In the genomic region with DNA sequence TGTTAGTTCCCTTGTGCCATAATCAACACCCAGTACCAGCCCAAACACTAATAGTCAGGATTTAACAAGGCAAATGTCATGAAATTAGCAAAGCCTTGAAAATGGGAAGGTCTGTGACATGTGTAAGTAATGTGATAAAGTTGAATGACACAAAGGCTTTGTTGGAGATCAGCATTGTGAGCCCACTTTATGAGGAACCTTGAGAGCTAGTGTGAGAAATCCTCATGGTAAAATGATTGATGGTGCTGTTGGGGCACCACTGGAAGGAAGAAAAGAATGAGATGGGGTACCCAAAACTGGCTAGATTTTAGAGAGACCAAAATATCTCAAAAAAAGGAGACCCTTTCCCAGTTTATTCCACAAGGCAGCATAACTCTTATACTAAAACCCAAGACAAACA, we compare ENCODE assay signal across 10 cellular contexts. TPM values are rescaled to one million over a fixed set of nuclear protein-coding genes. Genes with fewer than 3 reads are reported as not detected.
A peak's percentile ranks its signal among the peaks of the same experiment; 100 is the strongest.
DNase-seq lines count a peak whose midpoint lies in the region; ATAC-seq, FAIRE-seq and TF ChIP-seq lines count a peak whose summit lies in the region.
"Had no signal": no experiment of that assay in that cellular context is flagged by ENCODE, and none has a peak within 500 bp of the region (broad histone marks: within the 10 kb centered on the region; RNA-seq: fewer than 3 reads in every experiment).

No MANE protein-coding gene starts in this region.

- H3K27ac Mint-ChIP-seq in activated naive CD4-positive, alpha-beta T cell treated with anti-CD3 and anti-CD28 coated beads, Interleukin-2, amount 50 U/mL, for 24 hours = no peak overlapping the region
- H3K27ac Mint-ChIP-seq in activated naive CD4-positive, alpha-beta T cell treated with anti-CD3 and anti-CD28 coated beads, Interleukin-2, amount 50 U/mL, for 72 hours = peak overlapping the region in 1 of 2 donors; percentile 94
- no peak overlapping the region for H3K27ac Mint-ChIP-seq in WTC11

- no peaks in the 10 kb centered on the region for H3K9me3 Mint-ChIP-seq in activated naive CD4-positive, alpha-beta T cell treated with anti-CD3 and anti-CD28 coated beads, Interleukin-2, amount 50 U/mL, for 24 hours
- H3K9me3 Mint-ChIP-seq in activated naive CD4-positive, alpha-beta T cell treated with anti-CD3 and anti-CD28 coated beads, Interleukin-2, amount 50 U/mL, for 72 hours = no peaks in the 10 kb centered on the region
- H3K9me3 Mint-ChIP-seq in WTC11 = no peaks in the 10 kb centered on the region

- TF ChIP-seq EP300 in transverse colon (IDR thresholded peaks at IDR 0.05; ENCODE audit: low read depth) = no peak

- peaks cover 10 to 14% of the 10 kb centered on the region in 2 donors for H3K4me1 ChIP-seq in kidney (ENCODE audit: control insufficient read depth in 1 of 2, insufficient read depth in 1 of 2, low read depth in 1 of 2, low read length in 2 of 2)
- peaks cover 18 to 24% (median 22%) of the 10 kb centered on the region in 4 donors for H3K4me1 ChIP-seq in transverse colon

- DNase-seq in activated naive CD4-positive, alpha-beta T cell treated with anti-CD3 and anti-CD28 coated beads, Interleukin-2, amount 50 U/mL, for 72 hours (ENCODE audit: low spot score in 2 of 2) = no peak
- DNase-seq in WTC11 (ENCODE audit: low spot score) (no peak), kidney (no peak), transverse colon (no peak), GM12891 (ENCODE audit: insufficient read length, low spot score) (no peak), hepatic stellate cell (ENCODE audit: low spot score) (no peak), left colon (no peak)
- DNase-seq: RPMI8226 had no signal

- no peaks in the 10 kb centered on the region for H3K27me3 Mint-ChIP-seq in activated naive CD4-positive, alpha-beta T cell treated with anti-CD3 and anti-CD28 coated beads, Interleukin-2, amount 50 U/mL, for 24 hours
- peaks cover 13% of the 10 kb centered on the region for H3K27me3 Mint-ChIP-seq in WTC11 (ENCODE audit: low read depth)

- peak overlapping the region; percentile 93 for H3K4me3 Mint-ChIP-seq in activated naive CD4-positive, alpha-beta T cell treated with anti-CD3 and anti-CD28 coated beads, Interleukin-2, amount 50 U/mL, for 24 hours
- H3K4me3 Mint-ChIP-seq in WTC11 = peak overlapping the region; percentile 78

- TF ChIP-seq CTCF in WTC11 (IDR thresholded peaks at IDR 0.05) (no peak), kidney (IDR thresholded peaks at IDR 0.05; ENCODE audit: borderline replicate concordance, extremely low read depth, insufficient read depth) (no peak), transverse colon (IDR thresholded peaks at IDR 0.05) (no peak)

- H3K27me3 ChIP-seq in transverse colon = no peaks in the 10 kb centered on the region

- FAIRE-seq in kidney (lab: Jason Lieb, UNC) (no peak), GM12891 (lab: Jason Lieb, UNC) (no peak)
- FAIRE-seq: bronchial epithelial cell had no signal

- no peak for ATAC-seq in activated naive CD4-positive, alpha-beta T cell treated with anti-CD3 and anti-CD28 coated beads, Interleukin-2, amount 50 U/mL, for 72 hours
- ATAC-seq in WTC11 (no peak), left colon (no peak)

- intact Hi-C loops in kidney (cut with DNase I) (no loop called here), transverse colon (cut with DNase I; ENCODE audit: low total_unique reads) (loop anchor here (1.0 to 5.0 kb wide), 2 partner anchors 20 to 112 kb away; a partner anchor contains a TSS), left colon (cut with DNase I, micrococcal nuclease) (loop anchor here in 1 of 2 donors (5.0 kb wide), 1 partner anchor 112 kb away; a partner anchor contains a TSS)

- POLR2A ChIA-PET in WTC11 (lab: Charles Lee) = interaction anchor here (0.5 to 2.9 kb wide), 3 partner anchors 21 to 132 kb away, joined by 4 to 28 read pairs (median 4); a partner anchor contains a TSS

- H3K4me1 Mint-ChIP-seq in activated naive CD4-positive, alpha-beta T cell treated with anti-CD3 and anti-CD28 coated beads, Interleukin-2, amount 50 U/mL, for 24 hours = peaks cover 36% of the 10 kb centered on the region
- H3K4me1 Mint-ChIP-seq in WTC11 = peaks cover 29% of the 10 kb centered on the region

- H3K9me3 ChIP-seq in kidney (ENCODE audit: control insufficient read depth in 1 of 2, low read length in 2 of 2) (no peaks in the 10 kb centered on the region), transverse colon (no peaks in the 10 kb centered on the region)

- no peaks in the 10 kb centered on the region for H3K36me3 ChIP-seq in kidney (ENCODE audit: control insufficient read depth in 1 of 2, insufficient read depth in 2 of 2, low read length in 2 of 2)
- H3K36me3 ChIP-seq in transverse colon = no peaks in the 10 kb centered on the region

- H3K36me3 Mint-ChIP-seq in activated naive CD4-positive, alpha-beta T cell treated with anti-CD3 and anti-CD28 coated beads, Interleukin-2, amount 50 U/mL, for 24 hours = no peaks in the 10 kb centered on the region
- peaks cover 20 to 24% of the 10 kb centered on the region in 2 donors for H3K36me3 Mint-ChIP-seq in activated naive CD4-positive, alpha-beta T cell treated with anti-CD3 and anti-CD28 coated beads, Interleukin-2, amount 50 U/mL, for 72 hours
- H3K36me3 Mint-ChIP-seq in WTC11 = no peaks in the 10 kb centered on the region

- TF ChIP-seq POLR2A in transverse colon (IDR thresholded peaks at IDR 0.05) (no peak), GM12891 (IDR thresholded peaks at IDR 0.05; ENCODE audit: low read depth, low read length) (no peak)

- in situ Hi-C loops in transverse colon (cut with MboI; ENCODE audit: low pct_ligation_motif_present in 1 of 4, low pct_unique_long_range_greater_than_20kb in 1 of 4, low sequenced_read_pairs in 3 of 4) = loop anchor here in 1 of 4 donors (10.0 kb wide), 1 partner anchor 119 kb away; a partner anchor contains a TSS

- H3K9ac ChIP-seq in kidney (ENCODE audit: low read length in 2 of 2) = peak overlapping the region; percentile 90 to 94

- CTCF ChIA-PET in WTC11 (lab: Charles Lee) = interaction anchor here (1.3 kb wide), 1 partner anchor 21 kb away, joined by 14 read pairs; a partner anchor contains a TSS

- H3K4me3 ChIP-seq in kidney (ENCODE audit: low read length in 2 of 2) = peak overlapping the region; percentile 98 to 99
- H3K4me3 ChIP-seq in transverse colon = peak overlapping the region in 1 of 4 donors; percentile 93

- peak overlapping the region in 1 of 2 donors; percentile 89 for H3K27ac ChIP-seq in kidney (ENCODE audit: low read depth in 2 of 2, low read length in 2 of 2)
- H3K27ac ChIP-seq in transverse colon = peak overlapping the region in 3 of 4 donors; percentile 95 to 97 (median 97)

TF ChIP-seq in GM12891, 5 proteins besides CTCF, POLR2A, EP300 and RAD21:
- TF ChIP-seq SPI1 (IDR thresholded peaks at IDR 0.05; ENCODE audit: low read depth, low read length) (no peak), POLR2AphosphoS5 (IDR thresholded peaks at IDR 0.05; ENCODE audit: low read depth, low read length) (no peak), TAF1 (IDR thresholded peaks at IDR 0.05; ENCODE audit: low read depth, low read length) (no peak), POU2F2 (IDR thresholded peaks at IDR 0.05; ENCODE audit: low read depth, low read length) (no peak), PAX5 (IDR thresholded peaks at IDR 0.05; ENCODE audit: insufficient read depth, low read length, severe bottlenecking) (no peak)

RNA-seq across cellular contexts. Expression of a gene that starts 3.3 kb away (rescaled TPM):
- total RNA-seq in activated naive CD4-positive, alpha-beta T cell treated with anti-CD3 and anti-CD28 coated beads, Interleukin-2, amount 50 U/mL, for 72 hours = 10 to 100 TPM; 25.4 to 27.6 TPM
- 11.8 to 13.2 TPM (median 12.7 TPM) in 3 replicates for total RNA-seq in WTC11 (2021)
- 11.9 TPM for total RNA-seq in kidney
- 2.4 TPM for polyA plus RNA-seq in kidney (ENCODE audit: insufficient read depth, low read depth, low replicate concordance)
- total RNA-seq in transverse colon = 10 to 100 TPM in 2 of 4 donors, 1 to 10 TPM in 2; 4.8 to 18.2 (median 9.2) TPM
- polyA plus RNA-seq in GM12891 (2012; ENCODE audit: low read depth, missing spikeins) = 3.1 TPM
- total RNA-seq in left colon = 10 to 100 TPM; 13.5 to 15.6 TPM

RNA-seq across cellular contexts. Expression of a gene that starts 21.1 kb away (rescaled TPM):
- total RNA-seq in activated naive CD4-positive, alpha-beta T cell treated with anti-CD3 and anti-CD28 coated beads, Interleukin-2, amount 50 U/mL, for 72 hours = 10 to 100 TPM; 30.9 to 32.4 TPM
- total RNA-seq in WTC11 (2021) (26.9 to 30.9 TPM (median 28.7 TPM) in 3 replicates), kidney (28.6 TPM), transverse colon (10 to 100 TPM in 3 of 4 donors, 1 to 10 TPM in 1; 6.7 to 81.8 (median 32.3) TPM), left colon (10 to 100 TPM; 22.9 to 23.7 TPM)
- 51.8 TPM for polyA plus RNA-seq in kidney (ENCODE audit: insufficient read depth, low read depth, low replicate concordance)
- polyA plus RNA-seq in GM12891 (2012; ENCODE audit: low read depth, missing spikeins) = 43.7 TPM
